Comparison of ENCODE assay signal across 30 cellular contexts in the genomic region with DNA sequence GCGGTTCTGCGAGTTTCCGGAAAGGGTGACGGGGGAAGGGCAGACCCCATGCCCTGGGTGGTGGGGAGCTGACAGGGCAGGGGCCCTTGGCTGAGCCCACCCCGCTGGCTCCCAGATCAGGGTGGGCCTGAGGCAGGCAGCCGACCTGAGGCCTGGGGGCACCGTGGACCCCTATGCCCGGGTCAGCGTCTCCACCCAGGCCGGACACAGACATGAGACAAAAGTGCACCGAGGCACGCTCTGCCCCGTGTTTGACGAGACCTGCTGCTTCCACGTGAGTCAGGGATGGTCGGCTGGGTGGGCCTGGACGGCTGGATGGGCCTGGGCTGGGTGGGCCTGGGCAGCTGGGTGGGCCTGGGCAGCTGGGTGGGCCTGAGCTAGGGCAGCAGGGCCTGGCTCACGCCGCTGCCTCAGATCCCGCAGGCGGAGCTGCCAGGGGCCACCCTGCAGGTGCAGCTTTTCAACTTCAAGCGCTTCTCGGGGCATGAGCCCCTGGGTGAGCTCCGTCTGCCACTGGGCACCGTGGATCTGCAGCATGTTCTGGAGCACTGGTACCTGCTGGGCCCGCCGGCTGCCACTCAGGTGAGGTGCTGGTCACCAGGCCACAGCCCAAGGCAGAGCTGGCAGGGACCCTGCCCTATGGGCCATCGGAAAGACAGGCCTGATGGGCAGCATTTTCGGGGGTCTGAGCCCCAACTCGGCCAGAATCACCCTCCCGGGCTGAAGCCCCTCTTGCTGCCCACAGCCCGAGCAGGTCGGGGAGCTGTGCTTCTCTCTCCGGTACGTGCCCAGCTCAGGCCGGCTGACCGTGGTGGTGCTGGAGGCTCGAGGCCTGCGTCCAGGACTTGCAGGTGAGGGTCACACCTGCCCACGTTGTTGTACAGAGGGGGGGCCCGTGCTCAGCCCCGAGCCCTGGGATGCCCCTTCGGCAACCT. TPM values are rescaled to one million over a fixed set of nuclear protein-coding genes. Genes with fewer than 3 reads are reported as not detected.
A peak's percentile ranks its signal among the peaks of the same experiment; 100 is the strongest.
DNase-seq lines count a peak whose midpoint lies in the region; ATAC-seq and TF ChIP-seq lines count a peak whose summit lies in the region.
"Had no signal": no experiment of that assay in that cellular context is flagged by ENCODE, and none has a peak within 500 bp of the region (broad histone marks: within the 10 kb centered on the region; RNA-seq: fewer than 3 reads in every experiment).

No MANE protein-coding gene starts in this region.

- no peak overlapping the region for H3K27ac Mint-ChIP-seq in activated naive CD8-positive, alpha-beta T cell treated with anti-CD3 and anti-CD28 coated beads, Interleukin-2, amount 10 ng/mL, durations not matched to agents 7 days and 5 days
- no peak overlapping the region for H3K27ac Mint-ChIP-seq in activated naive CD8-positive, alpha-beta T cell treated with anti-CD3 and anti-CD28 coated beads for 36 hours
- H3K27ac Mint-ChIP-seq: activated CD8-positive, alpha-beta T cell treated with anti-CD3 and anti-CD28 coated beads, Interleukin-2, amount 10 ng/mL, durations not matched to agents 7 days and 5 days; CD4-positive, alpha-beta T cell had no signal

- TF ChIP-seq CTCF in heart left ventricle (IDR thresholded peaks at IDR 0.05): no peak
- no peak for TF ChIP-seq CTCF in mucosa of descending colon (IDR thresholded peaks at IDR 0.05)

- H3K9me3 Mint-ChIP-seq in activated naive CD8-positive, alpha-beta T cell treated with anti-CD3 and anti-CD28 coated beads, Interleukin-2, amount 10 ng/mL, durations not matched to agents 7 days and 5 days: no peaks in the 10 kb centered on the region
- no peaks in the 10 kb centered on the region for H3K9me3 Mint-ChIP-seq in activated naive CD8-positive, alpha-beta T cell treated with anti-CD3 and anti-CD28 coated beads for 36 hours
- H3K9me3 Mint-ChIP-seq: CD4-positive, alpha-beta T cell had no signal

- POLR2A ChIA-PET in activated naive CD8-positive, alpha-beta T cell treated with anti-CD3 and anti-CD28 coated beads, Interleukin-2, amount 10 ng/mL, durations not matched to agents 7 days and 5 days (lab: Charles Lee): no interaction called here

- H3K9me3 ChIP-seq in heart left ventricle (no peaks in the 10 kb centered on the region), mucosa of descending colon (no peaks in the 10 kb centered on the region)
- H3K9me3 ChIP-seq: body of pancreas, esophagus muscularis mucosa, gastrocnemius medialis, neutrophil, psoas muscle, SJSA1 had no signal

- 89 to 93% (median 91%) methylated on average over 23 to 43 of the region's 43 CpGs for WGBS in heart left ventricle, 4 donors

- no peak overlapping the region for H3K4me3 ChIP-seq in heart left ventricle
- no peak overlapping the region for H3K4me3 ChIP-seq in mucosa of descending colon
- H3K4me3 ChIP-seq: body of pancreas, coronary artery, esophagus muscularis mucosa, gastrocnemius medialis, lung, psoas muscle, SJSA1, skin epidermis had no signal

- no peak overlapping the region for H3K4me3 Mint-ChIP-seq in activated naive CD8-positive, alpha-beta T cell treated with anti-CD3 and anti-CD28 coated beads, Interleukin-2, amount 10 ng/mL, durations not matched to agents 7 days and 5 days
- H3K4me3 Mint-ChIP-seq in activated naive CD8-positive, alpha-beta T cell treated with anti-CD3 and anti-CD28 coated beads for 36 hours: no peak overlapping the region
- H3K4me3 Mint-ChIP-seq: activated CD8-positive, alpha-beta T cell treated with anti-CD3 and anti-CD28 coated beads, Interleukin-2, amount 10 ng/mL, durations not matched to agents 7 days and 5 days; CD4-positive, alpha-beta T cell had no signal

- no peaks in the 10 kb centered on the region for H3K27me3 Mint-ChIP-seq in activated naive CD8-positive, alpha-beta T cell treated with anti-CD3 and anti-CD28 coated beads, Interleukin-2, amount 10 ng/mL, durations not matched to agents 7 days and 5 days
- peaks cover 3% of the 10 kb centered on the region for H3K27me3 Mint-ChIP-seq in activated naive CD8-positive, alpha-beta T cell treated with anti-CD3 and anti-CD28 coated beads for 36 hours

- intact Hi-C loops in heart left ventricle (cut with DNase I): loop anchor here in 5 of 10 donors (2.0 to 5.0 kb wide), 6 partner anchors 46 to 315 kb away; partner anchors contain the start of genes PRR33 (in 1 of the 5) and TNNT3 (in 1 of the 5)
- intact Hi-C loops in mucosa of descending colon (cut with DNase I, micrococcal nuclease): no loop called here

- H3K27me3 ChIP-seq in heart left ventricle: peaks cover 0 to 10% (median 0%) of the 10 kb centered on the region in 9 donors
- H3K27me3 ChIP-seq: body of pancreas, gastrocnemius medialis, SJSA1 had no signal

- ATAC-seq in activated naive CD8-positive, alpha-beta T cell treated with anti-CD3 and anti-CD28 coated beads, Interleukin-2, amount 10 ng/mL, durations not matched to agents 7 days and 5 days (ENCODE audit: low read depth): no peak
- no peak for ATAC-seq in heart left ventricle
- ATAC-seq in mucosa of descending colon: no peak
- ATAC-seq in GM19023 (IDR thresholded peaks at IDR 0.05; ENCODE audit: unreplicated experiment): no peak
- ATAC-seq in HG03520 (IDR thresholded peaks at IDR 0.05; ENCODE audit: unreplicated experiment): no peak
- ATAC-seq: activated CD8-positive, alpha-beta T cell treated with anti-CD3 and anti-CD28 coated beads, Interleukin-2, amount 10 ng/mL, durations not matched to agents 7 days and 5 days; body of pancreas; gastrocnemius medialis; psoas muscle had no signal

- H3K4me1 ChIP-seq in heart left ventricle (peaks cover 0 to 43% (median 13%) of the 10 kb centered on the region in 12 donors), mucosa of descending colon (ENCODE audit: low read depth) (peaks cover 41% of the 10 kb centered on the region)

- H3K36me3 Mint-ChIP-seq in activated naive CD8-positive, alpha-beta T cell treated with anti-CD3 and anti-CD28 coated beads, Interleukin-2, amount 10 ng/mL, durations not matched to agents 7 days and 5 days: no peaks in the 10 kb centered on the region
- H3K36me3 Mint-ChIP-seq in activated naive CD8-positive, alpha-beta T cell treated with anti-CD3 and anti-CD28 coated beads for 36 hours: no peaks in the 10 kb centered on the region

- no peak overlapping the region for H3K27ac ChIP-seq in heart left ventricle
- H3K27ac ChIP-seq: coronary artery, esophagus muscularis mucosa, gastrocnemius medialis, neutrophil, psoas muscle, SJSA1 had no signal

- H3K36me3 ChIP-seq in heart left ventricle: no peaks in the 10 kb centered on the region
- H3K36me3 ChIP-seq in mucosa of descending colon (ENCODE audit: low read depth): no peaks in the 10 kb centered on the region
- H3K36me3 ChIP-seq: esophagus muscularis mucosa, gastrocnemius medialis, neutrophil, SJSA1 had no signal

- no peak for TF ChIP-seq POLR2A in heart left ventricle (IDR thresholded peaks at IDR 0.05)

- peak; percentile 36 for DNase-seq in activated naive CD8-positive, alpha-beta T cell treated with anti-CD3 and anti-CD28 coated beads, Interleukin-2, amount 10 ng/mL, durations not matched to agents 7 days and 5 days
- DNase-seq in activated naive CD8-positive, alpha-beta T cell treated with anti-CD3 and anti-CD28 coated beads for 36 hours: no peak
- DNase-seq in heart left ventricle (peak in 3 of 5 donors; percentile 23 to 71 (median 24)), mucosa of descending colon (peak in 2 of 3 donors; percentile 40 to 62)
- DNase-seq: 8988T; activated CD8-positive, alpha-beta T cell treated with anti-CD3 and anti-CD28 coated beads, Interleukin-2, amount 10 ng/mL, durations not matched to agents 7 days and 5 days; activated gamma-delta T cell; activated T-cell treated with anti-CD3 and anti-CD28 coated beads for 4 hours; EL; hypothalamus; NCI-H1092; NCI-H187; NCI-H2171 treated with DMSO at 0.1 percent for 48 hours; NCI-H524 treated with DMSO at 0.1 percent for 48 hours; stimulated activated CD4-positive, alpha-beta T cell treated with anti-CD3 and anti-CD28 coated beads, Interleukin-1b, Interleukin-23, amount 100 ng/mL, for 48 hours; substantia nigra had no signal

- peaks cover 7% of the 10 kb centered on the region for H3K4me1 Mint-ChIP-seq in activated naive CD8-positive, alpha-beta T cell treated with anti-CD3 and anti-CD28 coated beads, Interleukin-2, amount 10 ng/mL, durations not matched to agents 7 days and 5 days
- peaks cover 4% of the 10 kb centered on the region for H3K4me1 Mint-ChIP-seq in activated naive CD8-positive, alpha-beta T cell treated with anti-CD3 and anti-CD28 coated beads for 36 hours

RNA-seq across cellular contexts. Expression of gene SYT8, which starts 1.5 kb away (rescaled TPM):
- not detected for total RNA-seq in activated naive CD8-positive, alpha-beta T cell treated with anti-CD3 and anti-CD28 coated beads, Interleukin-2, amount 10 ng/mL, durations not matched to agents 7 days and 5 days
- not detected for total RNA-seq in activated naive CD8-positive, alpha-beta T cell treated with anti-CD3 and anti-CD28 coated beads for 36 hours
- total RNA-seq in heart left ventricle (not detected), mucosa of descending colon (1 to 10 TPM in 2 of 3 donors, under 1 TPM in 1; 0.98 to 2.4 (median 2.1) TPM)
- polyA plus RNA-seq in heart left ventricle: under 1 TPM in 1 of 2 donors, not detected in 1; 0.08 TPM
- total RNA-seq: activated CD8-positive, alpha-beta T cell treated with anti-CD3 and anti-CD28 coated beads, Interleukin-2, amount 10 ng/mL, durations not matched to agents 7 days and 5 days; CD4-positive, alpha-beta T cell; esophagus muscularis mucosa; gastrocnemius medialis; SJSA1; T-helper 1 cell treated with Interleukin-12 subunit alpha and Interleukin-12 subunit beta and Interleukin-4 antibody, amounts not matched to agents 30 ng/mL and 1 ng/mL, for 36 hours had no signal

RNA-seq across cellular contexts. Expression of gene TNNI2, which starts 2.5 kb away (rescaled TPM):
- total RNA-seq in activated naive CD8-positive, alpha-beta T cell treated with anti-CD3 and anti-CD28 coated beads, Interleukin-2, amount 10 ng/mL, durations not matched to agents 7 days and 5 days: under 1 TPM in 1 of 2 experiments, not detected in 1; 0.67 TPM
- under 1 TPM in 1 of 2 experiments, not detected in 1; 0.31 TPM for total RNA-seq in activated naive CD8-positive, alpha-beta T cell treated with anti-CD3 and anti-CD28 coated beads for 36 hours
- total RNA-seq in heart left ventricle: 1 to 10 TPM in 1 of 9 donors, under 1 TPM in 1, not detected in 7; 0.72 to 3.3 TPM
- under 1 TPM in 1 of 2 donors, not detected in 1; 0.22 TPM for polyA plus RNA-seq in heart left ventricle
- under 1 TPM in 1 of 3 donors, not detected in 2; 0.46 TPM for total RNA-seq in mucosa of descending colon
- total RNA-seq: SJSA1; T-helper 1 cell treated with Interleukin-12 subunit alpha and Interleukin-12 subunit beta and Interleukin-4 antibody, amounts not matched to agents 30 ng/mL and 1 ng/mL, for 36 hours had no signal

RNA-seq across cellular contexts. Expression of gene LSP1, which starts 16.6 kb away (rescaled TPM):
- 100 to 1,000 TPM; 438 to 453 TPM for total RNA-seq in activated naive CD8-positive, alpha-beta T cell treated with anti-CD3 and anti-CD28 coated beads, Interleukin-2, amount 10 ng/mL, durations not matched to agents 7 days and 5 days
- total RNA-seq in activated naive CD8-positive, alpha-beta T cell treated with anti-CD3 and anti-CD28 coated beads for 36 hours: 100 to 1,000 TPM; 147 to 148 TPM
- total RNA-seq in heart left ventricle (10 to 100 TPM; 11.4 to 86.8 (median 16.4) TPM), mucosa of descending colon (10 to 100 TPM; 18.5 to 32.2 (median 23.6) TPM)
- polyA plus RNA-seq in heart left ventricle: 10 to 100 TPM; 10.0 to 20.6 TPM

RNA-seq across cellular contexts. Expression of gene PRR33, which starts 55.4 kb away (rescaled TPM):
- not detected for total RNA-seq in activated naive CD8-positive, alpha-beta T cell treated with anti-CD3 and anti-CD28 coated beads, Interleukin-2, amount 10 ng/mL, durations not matched to agents 7 days and 5 days
- total RNA-seq in activated naive CD8-positive, alpha-beta T cell treated with anti-CD3 and anti-CD28 coated beads for 36 hours: under 1 TPM; 0.20 to 0.31 TPM
- total RNA-seq in heart left ventricle: 1 to 10 TPM in 8 of 9 donors, under 1 TPM in 1; 0.81 to 5.1 (median 2.4) TPM
- polyA plus RNA-seq in heart left ventricle: 1 to 10 TPM in 1 of 2 donors, under 1 TPM in 1; 0.08 to 4.6 TPM
- not detected for total RNA-seq in mucosa of descending colon
- total RNA-seq: body of pancreas; CD4-positive, alpha-beta T cell; esophagus muscularis mucosa; lung; SJSA1; T-helper 1 cell treated with Interleukin-12 subunit alpha and Interleukin-12 subunit beta and Interleukin-4 antibody, amounts not matched to agents 30 ng/mL and 1 ng/mL, for 36 hours; urinary bladder had no signal
